In genomic region chr20:23125159-23125558, GRCh38 we compare ENCODE assay signal across 15 cellular contexts. TPM values are rescaled to one million over a fixed set of nuclear protein-coding genes. Genes with fewer than 3 reads are reported as not detected.
DNase-seq lines count a peak whose midpoint lies in the region; FAIRE-seq lines count a peak whose summit lies in the region.
"Had no signal": no experiment of that assay in that cellular context is flagged by ENCODE, and none has a peak within 500 bp of the region (broad histone marks: within the 10 kb centered on the region; RNA-seq: fewer than 3 reads in every experiment).

No MANE protein-coding gene starts in this region.

- intact Hi-C loops in dendritic cell treated with granulocyte-macrophage colony-stimulating factor and Interleukin-4, amounts not matched to agents 40 ng/mL and 50 ng/mL, for 4 days (cut with micrococcal nuclease) = no loop called here

- FAIRE-seq in small intestine (lab: Jason Lieb, UNC) = no peak

- no peaks in the 10 kb centered on the region for H3K9me3 ChIP-seq in small intestine (ENCODE audit: control insufficient read depth, low read depth)

- H3K27ac ChIP-seq in small intestine (ENCODE audit: low read depth in 1 of 2, low read length in 1 of 2) = peak overlapping the region in 1 of 2 donors; percentile 41
- H3K27ac ChIP-seq: KMS-11 had no signal

- no peaks in the 10 kb centered on the region for H3K27me3 ChIP-seq in small intestine (ENCODE audit: control insufficient read depth in 2 of 2, insufficient read depth in 2 of 2, low read length in 2 of 2)

- WGBS in small intestine, 3 donors = 22 to 55% (median 24%) methylated on average over 5 of the region's 5 CpGs

- no peaks in the 10 kb centered on the region for H3K9me3 Mint-ChIP-seq in dendritic cell treated with granulocyte-macrophage colony-stimulating factor and Interleukin-4, amounts not matched to agents 40 ng/mL and 50 ng/mL, for 4 days
- H3K9me3 Mint-ChIP-seq: CD8-positive, alpha-beta memory T cell had no signal

- no peak overlapping the region for H3K4me3 Mint-ChIP-seq in dendritic cell treated with granulocyte-macrophage colony-stimulating factor and Interleukin-4, amounts not matched to agents 40 ng/mL and 50 ng/mL, for 4 days
- H3K4me3 Mint-ChIP-seq: CD8-positive, alpha-beta memory T cell had no signal

- no peaks in the 10 kb centered on the region for H3K4me1 ChIP-seq in small intestine (ENCODE audit: control insufficient read depth in 2 of 2, insufficient read depth in 1 of 2, low read depth in 1 of 2, low read length in 1 of 2)

- no peaks in the 10 kb centered on the region for H3K36me3 ChIP-seq in small intestine (ENCODE audit: control insufficient read depth in 2 of 2, insufficient read depth in 2 of 2, low read length in 2 of 2)

- peak overlapping the region; percentile 96 for H3K27ac Mint-ChIP-seq in dendritic cell treated with granulocyte-macrophage colony-stimulating factor and Interleukin-4, amounts not matched to agents 40 ng/mL and 50 ng/mL, for 4 days
- H3K27ac Mint-ChIP-seq: CD8-positive, alpha-beta memory T cell had no signal

- no peak overlapping the region for H3K4me3 ChIP-seq in small intestine (ENCODE audit: low read depth in 1 of 2, low read length in 2 of 2)

- DNase-seq in DMS53 (lab: John Stamatoyannopoulos, UW) (peak; percentile 15), DMS53 treated with DMSO at 0.1 percent for 48 hours (lab: John Stamatoyannopoulos, UW; ENCODE audit: unreplicated experiment) (no peak), NCI-H345 (lab: John Stamatoyannopoulos, UW) (peak; percentile 77), small intestine (peak; percentile 65), COLO829 (ENCODE audit: low spot score) (no peak), dermis blood vessel endothelial cell (no peak)
- DNase-seq in stimulated activated naive CD4-positive, alpha-beta T cell treated with Interleukin-2 at 50 U/mL for 16 hours (lab: John Stamatoyannopoulos, UW) = no peak
- DNase-seq: 8988T; activated gamma-delta T cell treated with Interleukin-2 at 50 U/mL for 16 hours; CD8-positive, alpha-beta memory T cell; kidney glomerular epithelial cell; NCI-H1930; stimulated activated CD4-positive, alpha-beta T cell treated with anti-CD3 and anti-CD28 coated beads, Interleukin-15, amount 100 ng/mL, for 24 hours had no signal

- peaks cover 4% of the 10 kb centered on the region for H3K27me3 Mint-ChIP-seq in dendritic cell treated with granulocyte-macrophage colony-stimulating factor and Interleukin-4, amounts not matched to agents 40 ng/mL and 50 ng/mL, for 4 days

- no peaks in the 10 kb centered on the region for H3K36me3 Mint-ChIP-seq in dendritic cell treated with granulocyte-macrophage colony-stimulating factor and Interleukin-4, amounts not matched to agents 40 ng/mL and 50 ng/mL, for 4 days (ENCODE audit: low read depth)
- H3K36me3 Mint-ChIP-seq: CD8-positive, alpha-beta memory T cell had no signal

- H3K4me1 Mint-ChIP-seq in dendritic cell treated with granulocyte-macrophage colony-stimulating factor and Interleukin-4, amounts not matched to agents 40 ng/mL and 50 ng/mL, for 4 days (ENCODE audit: low read depth) = peaks cover 93% of the 10 kb centered on the region
- H3K4me1 Mint-ChIP-seq: CD8-positive, alpha-beta memory T cell had no signal

RNA-seq across cellular contexts. Expression of gene CD93, which starts 39.0 kb away (rescaled TPM):
- 10 to 100 TPM in 1 of 3 donors, 1 to 10 TPM in 1, under 1 TPM in 1; 0.67 to 36.7 (median 1.6) TPM for polyA plus RNA-seq in small intestine
- 361 and 441 TPM in 2 replicates for total RNA-seq in dermis blood vessel endothelial cell

Comparison
In these comparisons a context has a peak if more than half of its experiments do, and no peak if none do; other contexts are left out.
1. DNase-seq: peak in DMS53 (single experiment), NCI-H345 (single experiment) and small intestine (single experiment); none in DMS53 treated with DMSO at 0.1 percent for 48 hours (single experiment), COLO829 (single experiment), stimulated activated naive CD4-positive, alpha-beta T cell treated with Interleukin-2 at 50 U/mL for 16 hours (single experiment) and dermis blood vessel endothelial cell (single experiment).